In the genomic region with DNA sequence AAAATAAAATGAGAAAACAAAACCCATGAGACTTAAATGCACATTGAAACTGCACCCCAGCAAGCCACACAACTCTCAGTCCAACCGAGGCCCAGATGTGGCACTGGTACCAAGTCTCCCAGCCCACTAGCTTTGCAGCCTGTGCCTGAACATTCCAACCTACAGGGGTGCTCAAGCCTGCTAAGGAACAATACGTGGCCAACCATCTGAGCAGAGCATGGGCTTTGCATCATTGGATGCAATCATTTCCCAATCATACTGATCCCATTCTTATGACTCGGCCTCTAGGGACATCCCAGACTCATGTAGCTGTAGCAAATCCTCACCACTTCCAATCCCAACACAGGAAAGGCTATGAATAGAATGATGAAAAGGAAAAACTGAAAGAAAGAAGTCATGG, we compare ENCODE assay signal across 16 cellular contexts.
A peak's percentile ranks its signal among the peaks of the same experiment; 100 is the strongest.
DNase-seq lines count a peak whose midpoint lies in the region; ATAC-seq, FAIRE-seq and TF ChIP-seq lines count a peak whose summit lies in the region.
"Had no signal": no experiment of that assay in that cellular context is flagged by ENCODE, and none has a peak within 500 bp of the region (broad histone marks: within the 10 kb centered on the region; RNA-seq: fewer than 3 reads in every experiment).

No MANE protein-coding gene starts in this region.

- H3K4me3 Mint-ChIP-seq in astrocyte (ENCODE audit: unreplicated experiment) = no peak overlapping the region
- H3K4me3 Mint-ChIP-seq: activated T-cell treated with anti-CD3 and anti-CD28 coated beads, Interleukin-2, amount 50 U/mL, for 24 hours had no signal

- no peak for TF ChIP-seq RAD21 in A549 (conservative IDR thresholded peaks at IDR 0.05 in 1 of 2, IDR thresholded peaks at IDR 0.05 in 1 of 2)

- CTCF ChIA-PET in A549 (lab: Yijun Ruan, JAX) = interaction anchor here (1.0 to 2.0 kb wide), 5 partner anchors 9 to 143 kb away, joined by 3 to 9 read pairs (median 4); no protein-coding TSS in a partner anchor

- H3K79me2 ChIP-seq in astrocyte (ENCODE audit: insufficient read depth, low read length) = peaks cover 8% of the 10 kb centered on the region

- H3K4me3 ChIP-seq in A549 (no peak overlapping the region), astrocyte (ENCODE audit: insufficient read depth, low read depth, low read length) (no peak overlapping the region)
- H3K4me3 ChIP-seq: body of pancreas, esophagus squamous epithelium had no signal

- no peak overlapping the region for H2AFZ ChIP-seq in astrocyte (ENCODE audit: low read depth, low read length)

- TF ChIP-seq EP300 in A549 (IDR thresholded peaks at IDR 0.05) = no peak

- H3K27ac ChIP-seq in A549 (no peak overlapping the region), astrocyte (ENCODE audit: low read depth, low read length) (no peak overlapping the region)
- H3K27ac ChIP-seq: body of pancreas, esophagus squamous epithelium had no signal

- H3K27ac Mint-ChIP-seq in astrocyte (ENCODE audit: unreplicated experiment) = no peak overlapping the region
- H3K27ac Mint-ChIP-seq: activated T-cell treated with anti-CD3 and anti-CD28 coated beads, Interleukin-2, amount 50 U/mL, for 24 hours had no signal

- no peaks in the 10 kb centered on the region for H3K27me3 Mint-ChIP-seq in astrocyte (ENCODE audit: low read depth, unreplicated experiment)

- H4K20me1 ChIP-seq in astrocyte (ENCODE audit: insufficient read depth, low read length) = peaks cover 18% of the 10 kb centered on the region

- no peaks in the 10 kb centered on the region for H3K36me3 Mint-ChIP-seq in astrocyte (ENCODE audit: low read depth, unreplicated experiment)

- TF ChIP-seq POLR2A in A549 (IDR thresholded peaks at IDR 0.05; ENCODE audit: low read length) = no peak

- 72% methylated on average over 3 of the region's 3 CpGs for WGBS in A549 (ENCODE audit: missing lambda C conversion rate)

- no peaks in the 10 kb centered on the region for H3K9me3 Mint-ChIP-seq in astrocyte (ENCODE audit: unreplicated experiment)
- H3K9me3 Mint-ChIP-seq: activated T-cell treated with anti-CD3 and anti-CD28 coated beads, Interleukin-2, amount 50 U/mL, for 24 hours had no signal

- TF ChIP-seq CTCF in A549 (IDR thresholded peaks at IDR 0.05) (no peak), astrocyte (IDR thresholded peaks at IDR 0.05; ENCODE audit: insufficient read depth, low read depth, low read length) (no peak)

- H3K4me2 ChIP-seq in A549 (no peak overlapping the region), astrocyte (ENCODE audit: low read length) (no peak overlapping the region)

- FAIRE-seq in A549 (lab: Jason Lieb, UNC) = no peak
- peak; percentile 29 for FAIRE-seq in astrocyte (lab: Jason Lieb, UNC)

- H3K4me1 Mint-ChIP-seq in astrocyte (ENCODE audit: low read depth, unreplicated experiment) = peaks cover 34% of the 10 kb centered on the region

- intact Hi-C loops in left cardiac atrium (cut with DNase I) = no loop called here

- peak; percentile 68 to 69; a peak in 5 of 6 replicates for ATAC-seq in A549
- peak; percentile 55 to 57 for ATAC-seq in left cardiac atrium
- ATAC-seq: body of pancreas, left lobe of liver, Panc1 had no signal

- POLR2A ChIA-PET in A549 (lab: Yijun Ruan, JAX) = no interaction called here

- peaks cover 3% of the 10 kb centered on the region; the same call in 1 of the 3 replicates for H3K4me1 ChIP-seq in A549
- H3K4me1 ChIP-seq in astrocyte (ENCODE audit: insufficient read depth, low read length) = peaks cover 26% of the 10 kb centered on the region

- H3K9me3 ChIP-seq in A549 = no peaks in the 10 kb centered on the region
- no peaks in the 10 kb centered on the region for H3K9me3 ChIP-seq in astrocyte (ENCODE audit: insufficient read depth, low read depth, low read length)
- H3K9me3 ChIP-seq: body of pancreas, esophagus squamous epithelium had no signal

- no peaks in the 10 kb centered on the region for H3K36me3 ChIP-seq in astrocyte (ENCODE audit: insufficient read depth, low read length)
- H3K36me3 ChIP-seq: esophagus squamous epithelium had no signal

- DNase-seq in A549 (ENCODE audit: low read depth in 1 of 2, low spot score in 1 of 2) (peak in 1 of 2 experiments; percentile 31), H4 (ENCODE audit: low spot score) (peak; percentile 42), astrocyte (ENCODE audit: low read depth) (peak; percentile 50), left cardiac atrium (peak; percentile 44), NCI-H2171 (lab: John Stamatoyannopoulos, UW) (no peak), NCI-H446 (lab: John Stamatoyannopoulos, UW) (no peak), NCI-H1092 treated with DMSO at 0.1 percent for 48 hours (lab: John Stamatoyannopoulos, UW) (no peak), occipital lobe (lab: John Stamatoyannopoulos, UW) (no peak)
- DNase-seq: activated T-cell treated with anti-CD3 and anti-CD28 coated beads, Interleukin-2, amount 50 U/mL, for 24 hours; esophagus squamous epithelium; NCI-H2029 treated with DMSO at 0.1 percent for 48 hours; nucleus accumbens; stimulated activated CD4-positive, alpha-beta T cell treated with anti-CD3 and anti-CD28 coated beads, Interleukin-4, amount 100 ng/mL, for 4 hours had no signal

- H3K9ac ChIP-seq in astrocyte (ENCODE audit: low read length) = no peak overlapping the region

- no peaks in the 10 kb centered on the region for H3K27me3 ChIP-seq in astrocyte (ENCODE audit: insufficient read depth, low read length)
- H3K27me3 ChIP-seq: body of pancreas, esophagus squamous epithelium had no signal

TF ChIP-seq in A549, 52 proteins besides CTCF, POLR2A, EP300 and RAD21:
- no peak for TF ChIP-seq JUN (IDR thresholded peaks at IDR 0.05)
- no peak for TF ChIP-seq HES2 (IDR thresholded peaks at IDR 0.05)
- TF ChIP-seq, protein P1, sequence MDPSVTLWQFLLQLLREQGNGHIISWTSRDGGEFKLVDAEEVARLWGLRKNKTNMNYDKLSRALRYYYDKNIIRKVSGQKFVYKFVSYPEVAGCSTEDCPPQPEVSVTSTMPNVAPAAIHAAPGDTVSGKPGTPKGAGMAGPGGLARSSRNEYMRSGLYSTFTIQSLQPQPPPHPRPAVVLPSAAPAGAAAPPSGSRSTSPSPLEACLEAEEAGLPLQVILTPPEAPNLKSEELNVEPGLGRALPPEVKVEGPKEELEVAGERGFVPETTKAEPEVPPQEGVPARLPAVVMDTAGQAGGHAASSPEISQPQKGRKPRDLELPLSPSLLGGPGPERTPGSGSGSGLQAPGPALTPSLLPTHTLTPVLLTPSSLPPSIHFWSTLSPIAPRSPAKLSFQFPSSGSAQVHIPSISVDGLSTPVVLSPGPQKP (IDR thresholded peaks at IDR 0.05; ENCODE audit: low read depth, low read length) = no peak
- TF ChIP-seq, protein P2, sequence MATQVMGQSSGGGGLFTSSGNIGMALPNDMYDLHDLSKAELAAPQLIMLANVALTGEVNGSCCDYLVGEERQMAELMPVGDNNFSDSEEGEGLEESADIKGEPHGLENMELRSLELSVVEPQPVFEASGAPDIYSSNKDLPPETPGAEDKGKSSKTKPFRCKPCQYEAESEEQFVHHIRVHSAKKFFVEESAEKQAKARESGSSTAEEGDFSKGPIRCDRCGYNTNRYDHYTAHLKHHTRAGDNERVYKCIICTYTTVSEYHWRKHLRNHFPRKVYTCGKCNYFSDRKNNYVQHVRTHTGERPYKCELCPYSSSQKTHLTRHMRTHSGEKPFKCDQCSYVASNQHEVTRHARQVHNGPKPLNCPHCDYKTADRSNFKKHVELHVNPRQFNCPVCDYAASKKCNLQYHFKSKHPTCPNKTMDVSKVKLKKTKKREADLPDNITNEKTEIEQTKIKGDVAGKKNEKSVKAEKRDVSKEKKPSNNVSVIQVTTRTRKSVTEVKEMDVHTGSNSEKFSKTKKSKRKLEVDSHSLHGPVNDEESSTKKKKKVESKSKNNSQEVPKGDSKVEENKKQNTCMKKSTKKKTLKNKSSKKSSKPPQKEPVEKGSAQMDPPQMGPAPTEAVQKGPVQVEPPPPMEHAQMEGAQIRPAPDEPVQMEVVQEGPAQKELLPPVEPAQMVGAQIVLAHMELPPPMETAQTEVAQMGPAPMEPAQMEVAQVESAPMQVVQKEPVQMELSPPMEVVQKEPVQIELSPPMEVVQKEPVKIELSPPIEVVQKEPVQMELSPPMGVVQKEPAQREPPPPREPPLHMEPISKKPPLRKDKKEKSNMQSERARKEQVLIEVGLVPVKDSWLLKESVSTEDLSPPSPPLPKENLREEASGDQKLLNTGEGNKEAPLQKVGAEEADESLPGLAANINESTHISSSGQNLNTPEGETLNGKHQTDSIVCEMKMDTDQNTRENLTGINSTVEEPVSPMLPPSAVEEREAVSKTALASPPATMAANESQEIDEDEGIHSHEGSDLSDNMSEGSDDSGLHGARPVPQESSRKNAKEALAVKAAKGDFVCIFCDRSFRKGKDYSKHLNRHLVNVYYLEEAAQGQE (IDR thresholded peaks at IDR 0.05) = no peak
- no peak for TF ChIP-seq TP53 (CRISPR knock-in tag; IDR thresholded peaks at IDR 0.05)
- TF ChIP-seq MAZ (IDR thresholded peaks at IDR 0.05; ENCODE audit: borderline replicate concordance, low read depth, low read length) = no peak
- TF ChIP-seq ZC3H11A (IDR thresholded peaks at IDR 0.05) = no peak
- no peak for TF ChIP-seq HEYL (CRISPR knock-in tag; IDR thresholded peaks at IDR 0.05)
- no peak for TF ChIP-seq HOXA7 (CRISPR knock-in tag; IDR thresholded peaks at IDR 0.05)

Comparison
In these comparisons a context has a peak if more than half of its experiments do, and no peak if none do; other contexts are left out.
1. DNase-seq: peak in H4 (single experiment), astrocyte (single experiment) and left cardiac atrium (single experiment); none in NCI-H2171 (single experiment), NCI-H446 (0 of 2), NCI-H1092 treated with DMSO at 0.1 percent for 48 hours (single experiment) and occipital lobe (single experiment).